ENCODE assay signal across 1 cellular context in the genomic region with DNA sequence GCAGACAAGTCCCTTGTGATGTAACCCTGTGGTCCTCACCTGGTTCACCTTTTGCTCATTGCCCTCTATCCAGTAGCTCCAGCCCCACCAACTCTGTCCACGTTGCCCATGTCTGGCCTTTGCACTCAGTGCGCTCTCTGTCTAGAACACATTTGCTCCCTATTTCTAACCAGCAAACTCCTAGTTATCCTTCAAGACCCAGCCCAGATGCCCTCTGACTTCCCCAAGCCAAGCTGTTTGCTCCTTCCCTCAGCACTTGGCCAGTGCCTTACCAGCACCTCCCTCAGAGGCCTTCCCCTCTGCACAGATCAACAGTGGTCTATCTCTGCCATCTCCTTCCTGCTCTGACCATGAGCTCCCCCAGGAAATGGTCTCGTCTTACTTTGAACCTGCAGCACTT.
TF ChIP-seq lines count a peak whose summit lies in the region.

No MANE protein-coding gene starts in this region.

TF ChIP-seq in H1, 55 proteins besides CTCF, POLR2A, EP300 and RAD21 (continued from another document):
- TF ChIP-seq, protein P1, sequence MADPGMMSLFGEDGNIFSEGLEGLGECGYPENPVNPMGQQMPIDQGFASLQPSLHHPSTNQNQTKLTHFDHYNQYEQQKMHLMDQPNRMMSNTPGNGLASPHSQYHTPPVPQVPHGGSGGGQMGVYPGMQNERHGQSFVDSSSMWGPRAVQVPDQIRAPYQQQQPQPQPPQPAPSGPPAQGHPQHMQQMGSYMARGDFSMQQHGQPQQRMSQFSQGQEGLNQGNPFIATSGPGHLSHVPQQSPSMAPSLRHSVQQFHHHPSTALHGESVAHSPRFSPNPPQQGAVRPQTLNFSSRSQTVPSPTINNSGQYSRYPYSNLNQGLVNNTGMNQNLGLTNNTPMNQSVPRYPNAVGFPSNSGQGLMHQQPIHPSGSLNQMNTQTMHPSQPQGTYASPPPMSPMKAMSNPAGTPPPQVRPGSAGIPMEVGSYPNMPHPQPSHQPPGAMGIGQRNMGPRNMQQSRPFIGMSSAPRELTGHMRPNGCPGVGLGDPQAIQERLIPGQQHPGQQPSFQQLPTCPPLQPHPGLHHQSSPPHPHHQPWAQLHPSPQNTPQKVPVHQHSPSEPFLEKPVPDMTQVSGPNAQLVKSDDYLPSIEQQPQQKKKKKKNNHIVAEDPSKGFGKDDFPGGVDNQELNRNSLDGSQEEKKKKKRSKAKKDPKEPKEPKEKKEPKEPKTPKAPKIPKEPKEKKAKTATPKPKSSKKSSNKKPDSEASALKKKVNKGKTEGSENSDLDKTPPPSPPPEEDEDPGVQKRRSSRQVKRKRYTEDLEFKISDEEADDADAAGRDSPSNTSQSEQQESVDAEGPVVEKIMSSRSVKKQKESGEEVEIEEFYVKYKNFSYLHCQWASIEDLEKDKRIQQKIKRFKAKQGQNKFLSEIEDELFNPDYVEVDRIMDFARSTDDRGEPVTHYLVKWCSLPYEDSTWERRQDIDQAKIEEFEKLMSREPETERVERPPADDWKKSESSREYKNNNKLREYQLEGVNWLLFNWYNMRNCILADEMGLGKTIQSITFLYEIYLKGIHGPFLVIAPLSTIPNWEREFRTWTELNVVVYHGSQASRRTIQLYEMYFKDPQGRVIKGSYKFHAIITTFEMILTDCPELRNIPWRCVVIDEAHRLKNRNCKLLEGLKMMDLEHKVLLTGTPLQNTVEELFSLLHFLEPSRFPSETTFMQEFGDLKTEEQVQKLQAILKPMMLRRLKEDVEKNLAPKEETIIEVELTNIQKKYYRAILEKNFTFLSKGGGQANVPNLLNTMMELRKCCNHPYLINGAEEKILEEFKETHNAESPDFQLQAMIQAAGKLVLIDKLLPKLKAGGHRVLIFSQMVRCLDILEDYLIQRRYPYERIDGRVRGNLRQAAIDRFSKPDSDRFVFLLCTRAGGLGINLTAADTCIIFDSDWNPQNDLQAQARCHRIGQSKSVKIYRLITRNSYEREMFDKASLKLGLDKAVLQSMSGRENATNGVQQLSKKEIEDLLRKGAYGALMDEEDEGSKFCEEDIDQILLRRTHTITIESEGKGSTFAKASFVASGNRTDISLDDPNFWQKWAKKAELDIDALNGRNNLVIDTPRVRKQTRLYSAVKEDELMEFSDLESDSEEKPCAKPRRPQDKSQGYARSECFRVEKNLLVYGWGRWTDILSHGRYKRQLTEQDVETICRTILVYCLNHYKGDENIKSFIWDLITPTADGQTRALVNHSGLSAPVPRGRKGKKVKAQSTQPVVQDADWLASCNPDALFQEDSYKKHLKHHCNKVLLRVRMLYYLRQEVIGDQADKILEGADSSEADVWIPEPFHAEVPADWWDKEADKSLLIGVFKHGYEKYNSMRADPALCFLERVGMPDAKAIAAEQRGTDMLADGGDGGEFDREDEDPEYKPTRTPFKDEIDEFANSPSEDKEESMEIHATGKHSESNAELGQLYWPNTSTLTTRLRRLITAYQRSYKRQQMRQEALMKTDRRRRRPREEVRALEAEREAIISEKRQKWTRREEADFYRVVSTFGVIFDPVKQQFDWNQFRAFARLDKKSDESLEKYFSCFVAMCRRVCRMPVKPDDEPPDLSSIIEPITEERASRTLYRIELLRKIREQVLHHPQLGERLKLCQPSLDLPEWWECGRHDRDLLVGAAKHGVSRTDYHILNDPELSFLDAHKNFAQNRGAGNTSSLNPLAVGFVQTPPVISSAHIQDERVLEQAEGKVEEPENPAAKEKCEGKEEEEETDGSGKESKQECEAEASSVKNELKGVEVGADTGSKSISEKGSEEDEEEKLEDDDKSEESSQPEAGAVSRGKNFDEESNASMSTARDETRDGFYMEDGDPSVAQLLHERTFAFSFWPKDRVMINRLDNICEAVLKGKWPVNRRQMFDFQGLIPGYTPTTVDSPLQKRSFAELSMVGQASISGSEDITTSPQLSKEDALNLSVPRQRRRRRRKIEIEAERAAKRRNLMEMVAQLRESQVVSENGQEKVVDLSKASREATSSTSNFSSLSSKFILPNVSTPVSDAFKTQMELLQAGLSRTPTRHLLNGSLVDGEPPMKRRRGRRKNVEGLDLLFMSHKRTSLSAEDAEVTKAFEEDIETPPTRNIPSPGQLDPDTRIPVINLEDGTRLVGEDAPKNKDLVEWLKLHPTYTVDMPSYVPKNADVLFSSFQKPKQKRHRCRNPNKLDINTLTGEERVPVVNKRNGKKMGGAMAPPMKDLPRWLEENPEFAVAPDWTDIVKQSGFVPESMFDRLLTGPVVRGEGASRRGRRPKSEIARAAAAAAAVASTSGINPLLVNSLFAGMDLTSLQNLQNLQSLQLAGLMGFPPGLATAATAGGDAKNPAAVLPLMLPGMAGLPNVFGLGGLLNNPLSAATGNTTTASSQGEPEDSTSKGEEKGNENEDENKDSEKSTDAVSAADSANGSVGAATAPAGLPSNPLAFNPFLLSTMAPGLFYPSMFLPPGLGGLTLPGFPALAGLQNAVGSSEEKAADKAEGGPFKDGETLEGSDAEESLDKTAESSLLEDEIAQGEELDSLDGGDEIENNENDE (IDR thresholded peaks at IDR 0.05; ENCODE audit: insufficient replicate concordance, low read length) = no peak
- TF ChIP-seq EGR1 (IDR thresholded peaks at IDR 0.05; ENCODE audit: borderline replicate concordance, low read depth, low read length) = no peak
- TF ChIP-seq SIRT6 (IDR thresholded peaks at IDR 0.05; ENCODE audit: low read length) = no peak
- TF ChIP-seq BACH1 (IDR thresholded peaks at IDR 0.05; ENCODE audit: low read length) = no peak
- no peak for TF ChIP-seq NANOG (IDR thresholded peaks at IDR 0.05; ENCODE audit: insufficient read depth, low read depth, low read length, poor library complexity, severe bottlenecking)
- TF ChIP-seq FOSL1 (IDR thresholded peaks at IDR 0.05; ENCODE audit: insufficient read depth, low read depth, low read length) = no peak
- no peak for TF ChIP-seq JUND (IDR thresholded peaks at IDR 0.05; ENCODE audit: low read length)
- no peak for TF ChIP-seq TAF1 (IDR thresholded peaks at IDR 0.05; ENCODE audit: low read depth, low read length)
- no peak for TF ChIP-seq ASH2L (IDR thresholded peaks at IDR 0.05; ENCODE audit: low read length)
- no peak for TF ChIP-seq PHF8 (conservative IDR thresholded peaks at IDR 0.05; ENCODE audit: low read depth, low read length)
- no peak for TF ChIP-seq RBBP5 (IDR thresholded peaks at IDR 0.05; ENCODE audit: borderline replicate concordance, low read depth, low read length)
- TF ChIP-seq TCF12 (IDR thresholded peaks at IDR 0.05; ENCODE audit: low read depth, low read length) = no peak
- no peak for TF ChIP-seq SIX5 (IDR thresholded peaks at IDR 0.05; ENCODE audit: low read depth, low read length)
- no peak for TF ChIP-seq POU5F1 (IDR thresholded peaks at IDR 0.05; ENCODE audit: low read depth, low read length)
